In the genomic region with DNA sequence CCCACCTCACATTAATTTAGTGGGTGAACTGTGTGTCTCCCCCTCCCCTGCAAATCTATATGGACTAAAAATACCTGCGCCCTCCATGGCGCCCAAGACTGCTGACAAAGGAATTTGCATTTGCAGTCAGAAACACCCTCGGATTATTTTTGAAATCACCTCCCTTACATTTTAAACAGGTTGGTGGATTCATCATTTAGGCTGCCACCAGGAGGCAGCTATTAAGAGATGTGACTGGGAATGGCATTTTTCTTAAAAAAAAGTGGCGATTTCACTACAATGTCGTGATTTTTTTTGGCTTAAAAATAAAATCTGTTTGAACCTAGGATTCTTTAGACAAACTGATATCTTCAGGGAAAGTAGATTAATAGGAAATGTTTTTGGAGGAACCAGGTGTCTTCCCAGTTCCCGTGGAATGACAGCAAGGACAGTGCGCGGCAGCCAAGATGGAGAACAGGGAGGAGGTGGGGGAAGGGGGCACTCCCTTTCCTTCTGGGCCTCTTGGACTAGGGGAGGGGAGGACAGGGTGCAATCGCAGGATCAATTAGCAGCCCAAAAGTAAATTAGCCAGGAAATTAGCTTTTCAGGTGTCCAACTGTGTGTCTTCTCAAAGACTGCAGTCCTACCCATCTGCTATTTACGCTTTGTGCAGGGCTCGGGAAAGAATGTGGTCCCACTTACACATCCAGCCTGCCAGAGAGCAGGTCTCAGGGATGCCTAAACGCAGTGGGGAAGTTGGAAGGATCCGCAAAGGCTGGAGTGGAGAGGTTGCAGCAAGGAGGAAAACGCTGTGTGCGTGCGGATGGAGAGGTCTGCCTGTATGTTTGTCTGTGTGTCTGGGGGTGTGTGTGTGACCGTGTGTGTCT, we compare ENCODE assay signal across 2 cellular contexts.
TF ChIP-seq lines count a peak whose summit lies in the region.

No MANE protein-coding gene starts in this region.

TF ChIP-seq in SK-N-SH, 30 proteins besides CTCF, POLR2A, EP300 and RAD21 (continued from another document):
- TF ChIP-seq YY1 (IDR thresholded peaks at IDR 0.05; ENCODE audit: low read depth) (no peak), GATA2 (CRISPR knock-in tag; IDR thresholded peaks at IDR 0.05) (no peak), RFX5 (IDR thresholded peaks at IDR 0.05; ENCODE audit: low read length) (no peak), TAF1 (IDR thresholded peaks at IDR 0.05; ENCODE audit: borderline replicate concordance, low read depth, low read length) (no peak), EZH2phosphoT487 (IDR thresholded peaks at IDR 0.05; ENCODE audit: borderline replicate concordance, low read depth) (no peak)
- TF ChIP-seq, protein P1, sequence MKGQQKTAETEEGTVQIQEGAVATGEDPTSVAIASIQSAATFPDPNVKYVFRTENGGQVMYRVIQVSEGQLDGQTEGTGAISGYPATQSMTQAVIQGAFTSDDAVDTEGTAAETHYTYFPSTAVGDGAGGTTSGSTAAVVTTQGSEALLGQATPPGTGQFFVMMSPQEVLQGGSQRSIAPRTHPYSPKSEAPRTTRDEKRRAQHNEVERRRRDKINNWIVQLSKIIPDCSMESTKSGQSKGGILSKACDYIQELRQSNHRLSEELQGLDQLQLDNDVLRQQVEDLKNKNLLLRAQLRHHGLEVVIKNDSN (IDR thresholded peaks at IDR 0.05; ENCODE audit: borderline replicate concordance, low read depth): no peak

TF ChIP-seq in SK-N-SH treated with all-trans-retinoic acid at 6 μM for 48 hours, 23 proteins besides CTCF, POLR2A, EP300 and RAD21 (continued from another document):
- TF ChIP-seq ZNF565 (CRISPR knock-in tag; conservative IDR thresholded peaks at IDR 0.05; ENCODE audit: low read depth) (no peak), GLIS3 (CRISPR knock-in tag; IDR thresholded peaks at IDR 0.05) (no peak), ESRRG (CRISPR knock-in tag; IDR thresholded peaks at IDR 0.05) (no peak), TCF4 (CRISPR knock-in tag; IDR thresholded peaks at IDR 0.05; ENCODE audit: borderline replicate concordance) (no peak), ZFP30 (CRISPR knock-in tag; IDR thresholded peaks at IDR 0.05) (no peak), OSR1 (CRISPR knock-in tag; IDR thresholded peaks at IDR 0.05) (no peak), PPARA (CRISPR knock-in tag; IDR thresholded peaks at IDR 0.05; ENCODE audit: borderline replicate concordance) (no peak), SNAI2 (CRISPR knock-in tag; IDR thresholded peaks at IDR 0.05) (no peak), ZNF70 (CRISPR knock-in tag; IDR thresholded peaks at IDR 0.05) (no peak)
- TF ChIP-seq, protein P2, sequence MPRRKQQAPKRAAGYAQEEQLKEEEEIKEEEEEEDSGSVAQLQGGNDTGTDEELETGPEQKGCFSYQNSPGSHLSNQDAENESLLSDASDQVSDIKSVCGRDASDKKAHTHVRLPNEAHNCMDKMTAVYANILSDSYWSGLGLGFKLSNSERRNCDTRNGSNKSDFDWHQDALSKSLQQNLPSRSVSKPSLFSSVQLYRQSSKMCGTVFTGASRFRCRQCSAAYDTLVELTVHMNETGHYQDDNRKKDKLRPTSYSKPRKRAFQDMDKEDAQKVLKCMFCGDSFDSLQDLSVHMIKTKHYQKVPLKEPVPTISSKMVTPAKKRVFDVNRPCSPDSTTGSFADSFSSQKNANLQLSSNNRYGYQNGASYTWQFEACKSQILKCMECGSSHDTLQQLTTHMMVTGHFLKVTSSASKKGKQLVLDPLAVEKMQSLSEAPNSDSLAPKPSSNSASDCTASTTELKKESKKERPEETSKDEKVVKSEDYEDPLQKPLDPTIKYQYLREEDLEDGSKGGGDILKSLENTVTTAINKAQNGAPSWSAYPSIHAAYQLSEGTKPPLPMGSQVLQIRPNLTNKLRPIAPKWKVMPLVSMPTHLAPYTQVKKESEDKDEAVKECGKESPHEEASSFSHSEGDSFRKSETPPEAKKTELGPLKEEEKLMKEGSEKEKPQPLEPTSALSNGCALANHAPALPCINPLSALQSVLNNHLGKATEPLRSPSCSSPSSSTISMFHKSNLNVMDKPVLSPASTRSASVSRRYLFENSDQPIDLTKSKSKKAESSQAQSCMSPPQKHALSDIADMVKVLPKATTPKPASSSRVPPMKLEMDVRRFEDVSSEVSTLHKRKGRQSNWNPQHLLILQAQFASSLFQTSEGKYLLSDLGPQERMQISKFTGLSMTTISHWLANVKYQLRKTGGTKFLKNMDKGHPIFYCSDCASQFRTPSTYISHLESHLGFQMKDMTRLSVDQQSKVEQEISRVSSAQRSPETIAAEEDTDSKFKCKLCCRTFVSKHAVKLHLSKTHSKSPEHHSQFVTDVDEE (CRISPR knock-in tag; IDR thresholded peaks at IDR 0.05): no peak
- TF ChIP-seq, protein P3, sequence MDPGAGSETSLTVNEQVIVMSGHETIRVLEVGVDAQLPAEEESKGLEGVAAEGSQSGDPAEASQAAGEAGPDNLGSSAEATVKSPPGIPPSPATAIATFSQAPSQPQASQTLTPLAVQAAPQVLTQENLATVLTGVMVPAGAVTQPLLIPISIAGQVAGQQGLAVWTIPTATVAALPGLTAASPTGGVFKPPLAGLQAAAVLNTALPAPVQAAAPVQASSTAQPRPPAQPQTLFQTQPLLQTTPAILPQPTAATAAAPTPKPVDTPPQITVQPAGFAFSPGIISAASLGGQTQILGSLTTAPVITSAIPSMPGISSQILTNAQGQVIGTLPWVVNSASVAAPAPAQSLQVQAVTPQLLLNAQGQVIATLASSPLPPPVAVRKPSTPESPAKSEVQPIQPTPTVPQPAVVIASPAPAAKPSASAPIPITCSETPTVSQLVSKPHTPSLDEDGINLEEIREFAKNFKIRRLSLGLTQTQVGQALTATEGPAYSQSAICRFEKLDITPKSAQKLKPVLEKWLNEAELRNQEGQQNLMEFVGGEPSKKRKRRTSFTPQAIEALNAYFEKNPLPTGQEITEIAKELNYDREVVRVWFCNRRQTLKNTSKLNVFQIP (CRISPR knock-in tag; IDR thresholded peaks at IDR 0.05; ENCODE audit: borderline replicate concordance, low read depth): no peak
